ENCODE assay signal across 8 cellular contexts in genomic region chr13:102903659-102904407, GRCh38. TPM values are rescaled to one million over a fixed set of nuclear protein-coding genes. Genes with fewer than 3 reads are reported as not detected.
DNase-seq lines count a peak whose midpoint lies in the region; ATAC-seq and TF ChIP-seq lines count a peak whose summit lies in the region.

No MANE protein-coding gene starts in this region.

- TF ChIP-seq CTCF in cardiac muscle cell (IDR thresholded peaks at IDR 0.05; ENCODE audit: low read depth, low read length): peak; percentile 50

- no peak overlapping the region for H3K4me3 ChIP-seq in cardiac muscle cell

- no peak for ATAC-seq in left cardiac atrium
- ATAC-seq in esophagus mucosa: no peak
- no peak for ATAC-seq in HG03025 (IDR thresholded peaks at IDR 0.05; ENCODE audit: low FRiP score, unreplicated experiment)

- H3K27me3 ChIP-seq in cardiac muscle cell: no peaks in the 10 kb centered on the region

- no peaks in the 10 kb centered on the region for H3K36me3 ChIP-seq in cardiac muscle cell

- no peak overlapping the region for H3K27ac ChIP-seq in cardiac muscle cell

- peaks cover 4% of the 10 kb centered on the region for H3K4me1 ChIP-seq in cardiac muscle cell (ENCODE audit: low read depth)

- intact Hi-C loops in left cardiac atrium (cut with DNase I): no loop called here

- no peaks in the 10 kb centered on the region for H3K9me3 ChIP-seq in cardiac muscle cell (ENCODE audit: low read depth)

- DNase-seq in cardiac muscle cell (ENCODE audit: low read depth in 1 of 2, low spot score in 1 of 2) (peak; percentile 32 to 34), left cardiac atrium (no peak), OCI-M1 (lab: John Stamatoyannopoulos, UW) (peak; percentile 46), fibroblast of the conjunctiva (ENCODE audit: low read depth) (peak; percentile 12), HuH-7.5 (ENCODE audit: low spot score) (no peak), NCI-H748 treated with DMSO at 0.1 percent for 48 hours (lab: John Stamatoyannopoulos, UW) (no peak)

RNA-seq across cellular contexts. Expression of gene ERCC5, which starts 58.0 kb away (rescaled TPM):
- total RNA-seq in cardiac muscle cell (41.1 and 84.3 TPM in 2 replicates), left cardiac atrium (10 to 100 TPM; 27.5 to 30.6 TPM), esophagus mucosa (20.0 TPM)
- 24.9 and 45.1 TPM in 2 replicates for polyA plus RNA-seq in cardiac muscle cell

Comparison
In these comparisons a context has a peak if more than half of its experiments do, and no peak if none do; other contexts are left out.
1. DNase-seq: peak in cardiac muscle cell (2 of 2), OCI-M1 (single experiment) and fibroblast of the conjunctiva (single experiment); none in left cardiac atrium (single experiment), HuH-7.5 (single experiment) and NCI-H748 treated with DMSO at 0.1 percent for 48 hours (single experiment).